Comparison of ENCODE assay signal across 2 cellular contexts in genomic region chr17:30747621-30748020, GRCh38.
TF ChIP-seq lines count a peak whose summit lies in the region.

No MANE protein-coding gene starts in this region.

TF ChIP-seq in K562, 482 proteins besides CTCF, POLR2A, EP300 and RAD21:
- peak; percentile 41; the same call in 1 of the 2 replicates for TF ChIP-seq ZNF121 (CRISPR knock-in tag; conservative IDR thresholded peaks at IDR 0.05)

TF ChIP-seq in HepG2, 621 proteins besides CTCF, POLR2A, EP300 and RAD21:
- peak; percentile 32; the same call in 1 of the 2 replicates for TF ChIP-seq ZNF770 (CRISPR knock-in tag; IDR thresholded peaks at IDR 0.05)
- peak; percentile 54; the same call in 1 of the 2 replicates for TF ChIP-seq ZNF121 (CRISPR knock-in tag; IDR thresholded peaks at IDR 0.05)
TF ChIP-seq in HepG2: peak in this region for 2; not testable (repeated sequence) for 619.
